12 cellular contexts compared by ENCODE assay signal in genomic region chr6:13450628-13451027, GRCh38.
"Had no signal": no experiment of that assay in that cellular context is flagged by ENCODE, and none has a peak within 500 bp of the region (broad histone marks: within the 10 kb centered on the region; RNA-seq: fewer than 3 reads in every experiment).

No MANE protein-coding gene starts in this region.

- H3K4me3 ChIP-seq: uterus had no signal

- H3K9me3 ChIP-seq: uterus had no signal

- H3K27ac Mint-ChIP-seq: activated CD4-positive, alpha-beta T cell treated with anti-CD3 and anti-CD28 coated beads, Interleukin-2, amount 10 ng/mL, durations not matched to agents 24 days and 14 days; T-helper 2 cell treated with Interferon-gamma antibody and Interleukin-4, amounts not matched to agents 5 μg/mL and 100 μg/mL, for 36 hours had no signal

- H3K27me3 Mint-ChIP-seq: activated CD4-positive, alpha-beta T cell treated with anti-CD3 and anti-CD28 coated beads, Interleukin-2, amount 10 ng/mL, durations not matched to agents 24 days and 14 days; naive thymus-derived CD8-positive, alpha-beta T cell had no signal

- ATAC-seq: esophagus mucosa; naive thymus-derived CD8-positive, alpha-beta T cell; sciatic nerve had no signal

- H3K27me3 ChIP-seq: uterus had no signal

- H3K9me3 Mint-ChIP-seq: activated CD4-positive, alpha-beta T cell treated with anti-CD3 and anti-CD28 coated beads, Interleukin-2, amount 10 ng/mL, durations not matched to agents 24 days and 14 days; naive thymus-derived CD8-positive, alpha-beta T cell; T-helper 2 cell treated with Interferon-gamma antibody and Interleukin-4, amounts not matched to agents 5 μg/mL and 100 μg/mL, for 36 hours had no signal

- DNase-seq: activated CD4-positive, alpha-beta T cell treated with anti-CD3 and anti-CD28 coated beads, Interleukin-2, amount 10 ng/mL, durations not matched to agents 24 days and 14 days; activated CD4-positive, CD25-positive, alpha-beta regulatory T cell; activated CD8-positive, alpha-beta memory T cell treated with anti-CD3 and anti-CD28 coated beads, Interleukin-2, amount 50 U/mL, for 48 hours; aorta; glutamatergic neuron; midbrain; naive thymus-derived CD8-positive, alpha-beta T cell; stimulated activated CD4-positive, alpha-beta T cell treated with anti-CD3 and anti-CD28 coated beads, Interleukin-1b, Interleukin-23, amount 100 ng/mL, for 48 hours; uterus had no signal

- H3K4me1 ChIP-seq: uterus had no signal

- H3K36me3 ChIP-seq: uterus had no signal

- H3K36me3 Mint-ChIP-seq: naive thymus-derived CD8-positive, alpha-beta T cell had no signal

- H3K4me3 Mint-ChIP-seq: activated CD4-positive, alpha-beta T cell treated with anti-CD3 and anti-CD28 coated beads, Interleukin-2, amount 10 ng/mL, durations not matched to agents 24 days and 14 days; naive thymus-derived CD8-positive, alpha-beta T cell; T-helper 2 cell treated with Interferon-gamma antibody and Interleukin-4, amounts not matched to agents 5 μg/mL and 100 μg/mL, for 36 hours had no signal
